In genomic region chr3:45595364-45596154, GRCh38 we compare ENCODE assay signal across 8 cellular contexts. TPM values are rescaled to one million over a fixed set of nuclear protein-coding genes. Genes with fewer than 3 reads are reported as not detected.
A peak's percentile ranks its signal among the peaks of the same experiment; 100 is the strongest.
DNase-seq lines count a peak whose midpoint lies in the region; ATAC-seq and TF ChIP-seq lines count a peak whose summit lies in the region.

No MANE protein-coding gene starts in this region.

- no peaks in the 10 kb centered on the region for H3K27me3 Mint-ChIP-seq in activated T-cell treated with anti-CD3 and anti-CD28 coated beads, Interleukin-2, amount 50 U/mL, for 4 hours (ENCODE audit: low read depth)
- H3K27me3 Mint-ChIP-seq in WTC11 (ENCODE audit: low read depth) = no peaks in the 10 kb centered on the region

- no peak for DNase-seq in activated T-cell treated with anti-CD3 and anti-CD28 coated beads, Interleukin-2, amount 50 U/mL, for 4 hours
- DNase-seq in activated T-cell treated with anti-CD3 and anti-CD28 coated beads, Interleukin-2, amount 50 U/mL, for 1 hour = no peak
- DNase-seq in WTC11 (ENCODE audit: low spot score) (no peak), hepatic stellate cell (ENCODE audit: low spot score) (peak; percentile 35), suprapubic skin (ENCODE audit: low spot score in 2 of 2) (peak in 1 of 2 donors; percentile 71), foreskin keratinocyte (no peak), SKM-1 treated with dmso at 0.1 percent for 144 hours (lab: John Stamatoyannopoulos, UW; ENCODE audit: unreplicated experiment) (no peak)
- DNase-seq in activated naive CD4-positive, alpha-beta T cell treated with anti-CD3 and anti-CD28 coated beads, Interleukin-2, amount 50 U/mL, for 16 hours = no peak

- TF ChIP-seq CTCF in WTC11 (IDR thresholded peaks at IDR 0.05) (no peak), suprapubic skin (IDR thresholded peaks at IDR 0.05) (no peak), foreskin keratinocyte (conservative IDR thresholded peaks at IDR 0.05) (no peak)

- H3K27me3 ChIP-seq in suprapubic skin (no peaks in the 10 kb centered on the region), foreskin keratinocyte (no peaks in the 10 kb centered on the region)

- no peaks in the 10 kb centered on the region for H3K36me3 ChIP-seq in suprapubic skin

- no peaks in the 10 kb centered on the region for H3K9me3 Mint-ChIP-seq in activated T-cell treated with anti-CD3 and anti-CD28 coated beads, Interleukin-2, amount 50 U/mL, for 4 hours
- H3K9me3 Mint-ChIP-seq in WTC11 = peaks cover 13% of the 10 kb centered on the region

- H3K27ac ChIP-seq in suprapubic skin (peak overlapping the region; percentile 30), foreskin keratinocyte (no peak overlapping the region)

- no peak for TF ChIP-seq EP300 in suprapubic skin (IDR thresholded peaks at IDR 0.05)

- no peak for TF ChIP-seq POLR2A in suprapubic skin (IDR thresholded peaks at IDR 0.05)

- no peak for ATAC-seq in activated T-cell treated with anti-CD3 and anti-CD28 coated beads, Interleukin-2, amount 50 U/mL, for 4 hours
- ATAC-seq in WTC11 = no peak
- no peak for ATAC-seq in foreskin keratinocyte

- H3K9me3 ChIP-seq in suprapubic skin = no peaks in the 10 kb centered on the region

- H3K4me1 ChIP-seq in suprapubic skin = peaks cover 75% of the 10 kb centered on the region
- peaks cover 6% of the 10 kb centered on the region for H3K4me1 ChIP-seq in foreskin keratinocyte

- 65% methylated on average over 7 of the region's 15 CpGs for WGBS in suprapubic skin

- POLR2A ChIA-PET in WTC11 (lab: Charles Lee) = interaction anchor here (0.5 kb wide), 1 partner anchor 157 kb away, joined by 4 read pairs; no protein-coding TSS in a partner anchor

- peaks cover 64% of the 10 kb centered on the region for H3K4me1 Mint-ChIP-seq in activated T-cell treated with anti-CD3 and anti-CD28 coated beads, Interleukin-2, amount 50 U/mL, for 4 hours (ENCODE audit: low read depth)
- peaks cover 38% of the 10 kb centered on the region for H3K4me1 Mint-ChIP-seq in WTC11

- H3K4me3 Mint-ChIP-seq in activated T-cell treated with anti-CD3 and anti-CD28 coated beads, Interleukin-2, amount 50 U/mL, for 4 hours = peak overlapping the region; percentile 88
- peak overlapping the region; percentile 77 for H3K4me3 Mint-ChIP-seq in WTC11

- H3K4me3 ChIP-seq in suprapubic skin = peak overlapping the region; percentile 62

- no peak overlapping the region for H3K27ac Mint-ChIP-seq in WTC11

- CTCF ChIA-PET in WTC11 (lab: Charles Lee) = interaction anchor here (1.1 to 7.1 kb wide), 6 partner anchors 49 to 88 kb away, joined by 3 to 34 read pairs (median 10); no protein-coding TSS in a partner anchor

- peaks cover 7% of the 10 kb centered on the region for H3K36me3 Mint-ChIP-seq in activated T-cell treated with anti-CD3 and anti-CD28 coated beads, Interleukin-2, amount 50 U/mL, for 4 hours (ENCODE audit: insufficient read depth)
- peaks cover 7% of the 10 kb centered on the region for H3K36me3 Mint-ChIP-seq in WTC11

TF ChIP-seq in WTC11, 78 proteins besides CTCF, POLR2A, EP300 and RAD21 (continues in another document):
- TF ChIP-seq PREB (CRISPR knock-in tag; IDR thresholded peaks at IDR 0.05; ENCODE audit: borderline replicate concordance) (no peak), STAT6 (CRISPR knock-in tag; conservative IDR thresholded peaks at IDR 0.05; ENCODE audit: low read depth) (no peak), SOX15 (CRISPR knock-in tag; IDR thresholded peaks at IDR 0.05) (no peak), FOXP4 (CRISPR knock-in tag; IDR thresholded peaks at IDR 0.05) (no peak), MXD4 (CRISPR knock-in tag; IDR thresholded peaks at IDR 0.05; ENCODE audit: borderline replicate concordance) (no peak), TEAD4 (CRISPR knock-in tag; IDR thresholded peaks at IDR 0.05) (no peak), ZNF671 (CRISPR knock-in tag; IDR thresholded peaks at IDR 0.05) (no peak), ZNF425 (CRISPR knock-in tag; conservative IDR thresholded peaks at IDR 0.05) (no peak), HMGXB4 (CRISPR knock-in tag; IDR thresholded peaks at IDR 0.05) (no peak), FOXJ3 (CRISPR knock-in tag; IDR thresholded peaks at IDR 0.05; ENCODE audit: borderline replicate concordance) (no peak), ZNF263 (CRISPR knock-in tag; IDR thresholded peaks at IDR 0.05; ENCODE audit: low read depth) (no peak), FOXK1 (CRISPR knock-in tag; IDR thresholded peaks at IDR 0.05) (no peak), ZNF219 (CRISPR knock-in tag; IDR thresholded peaks at IDR 0.05; ENCODE audit: borderline replicate concordance) (no peak), ESRRA (CRISPR knock-in tag; IDR thresholded peaks at IDR 0.05; ENCODE audit: borderline replicate concordance) (no peak), MYBL2 (CRISPR knock-in tag; IDR thresholded peaks at IDR 0.05) (no peak)

RNA-seq across cellular contexts. Expression of gene LIMD1, which starts 1.0 kb away (rescaled TPM):
- 10 to 100 TPM; 17.9 to 18.4 (median 18.2) TPM for total RNA-seq in activated T-cell treated with anti-CD3 and anti-CD28 coated beads, Interleukin-2, amount 50 U/mL, for 4 hours
- 35.6 to 41.7 TPM (median 36.5 TPM) in 3 replicates for total RNA-seq in WTC11 (2021)
- total RNA-seq in suprapubic skin = 10 to 100 TPM; 16.6 to 55.4 (median 26.3) TPM
- total RNA-seq in foreskin keratinocyte = 17.4 and 17.5 TPM in 2 replicates
- polyA plus RNA-seq in foreskin keratinocyte = 2.6 and 3.0 TPM in 2 replicates
